Comparison of ENCODE assay signal across 1 cellular context in genomic region chr6:1316482-1317220, GRCh38.
TF ChIP-seq lines count a peak whose summit lies in the region.

No MANE protein-coding gene starts in this region.

TF ChIP-seq in HepG2, 621 proteins besides CTCF, POLR2A, EP300 and RAD21 (continues in another document):
- TF ChIP-seq ZBTB26 (CRISPR knock-in tag; IDR thresholded peaks at IDR 0.05; ENCODE audit: borderline replicate concordance) (no peak), EEA1 (CRISPR knock-in tag; IDR thresholded peaks at IDR 0.05; ENCODE audit: borderline replicate concordance) (no peak), MLLT10 (CRISPR knock-in tag; IDR thresholded peaks at IDR 0.05) (no peak), TFE3 (CRISPR knock-in tag; IDR thresholded peaks at IDR 0.05) (no peak), ZNF614 (CRISPR knock-in tag; IDR thresholded peaks at IDR 0.05; ENCODE audit: borderline replicate concordance) (no peak; the same call in 1 of the 2 replicates), ZNF784 (CRISPR knock-in tag; IDR thresholded peaks at IDR 0.05; ENCODE audit: borderline replicate concordance) (peak; percentile 42; the same call in 1 of the 2 replicates), FLYWCH1 (CRISPR knock-in tag; IDR thresholded peaks at IDR 0.05) (no peak), FIP1L1 (IDR thresholded peaks at IDR 0.05; ENCODE audit: borderline replicate concordance, insufficient read depth, low read depth, low read length) (no peak), PHF20 (CRISPR knock-in tag; IDR thresholded peaks at IDR 0.05) (no peak), ZBTB38 (CRISPR knock-in tag; IDR thresholded peaks at IDR 0.05) (no peak), SMAD1 (CRISPR knock-in tag; IDR thresholded peaks at IDR 0.05; ENCODE audit: borderline replicate concordance, low read depth) (no peak), MAFF (IDR thresholded peaks at IDR 0.05; ENCODE audit: low read depth, low read length) (no peak), MXD1 (CRISPR knock-in tag; IDR thresholded peaks at IDR 0.05) (peak; percentile 58), ZNF713 (CRISPR knock-in tag; IDR thresholded peaks at IDR 0.05) (no peak), ZFY (CRISPR knock-in tag; IDR thresholded peaks at IDR 0.05) (no peak; the same call in 1 of the 2 replicates), GMEB1 (CRISPR knock-in tag; IDR thresholded peaks at IDR 0.05; ENCODE audit: borderline replicate concordance) (0 out of 2 replicates have a peak, but pooled peaks have one; percentile 31), HDAC1 (CRISPR knock-in tag; IDR thresholded peaks at IDR 0.05) (no peak), ZNF543 (CRISPR knock-in tag; IDR thresholded peaks at IDR 0.05) (peak; percentile 63; the same call in 1 of the 2 replicates), ZNF12 (CRISPR knock-in tag; IDR thresholded peaks at IDR 0.05) (peak; percentile 60; the same call in 1 of the 2 replicates), XRCC5 (optimal IDR thresholded peaks at IDR 0.05; ENCODE audit: low read length) (peak; percentile 55), NPAS2 (CRISPR knock-in tag; IDR thresholded peaks at IDR 0.05; ENCODE audit: borderline replicate concordance) (no peak), PITX1 (CRISPR knock-in tag; IDR thresholded peaks at IDR 0.05) (peak; percentile 47; the same call in 1 of the 2 replicates), HNF1A (IDR thresholded peaks at IDR 0.05; ENCODE audit: low read depth) (no peak), HNF1A (CRISPR knock-in tag; IDR thresholded peaks at IDR 0.05; ENCODE audit: borderline replicate concordance) (peak; percentile 62; the same call in 1 of the 2 replicates), HOXD1 (CRISPR knock-in tag; IDR thresholded peaks at IDR 0.05) (0 out of 2 replicates have a peak, but pooled peaks have one; percentile 24), MAF1 (CRISPR knock-in tag; IDR thresholded peaks at IDR 0.05; ENCODE audit: borderline replicate concordance) (no peak), ZNF317 (CRISPR knock-in tag; IDR thresholded peaks at IDR 0.05) (0 out of 2 replicates have a peak, but pooled peaks have one; percentile 23), ZNF792 (CRISPR knock-in tag; IDR thresholded peaks at IDR 0.05) (no peak; the same call in 1 of the 2 replicates), KDM2A (CRISPR knock-in tag; IDR thresholded peaks at IDR 0.05; ENCODE audit: borderline replicate concordance, low read depth) (peak; percentile 92), ZNF205 (CRISPR knock-in tag; IDR thresholded peaks at IDR 0.05) (no peak), GABPB1 (CRISPR knock-in tag; IDR thresholded peaks at IDR 0.05) (peak; percentile 41; the same call in 1 of the 2 replicates), NFE2L1 (CRISPR knock-in tag; IDR thresholded peaks at IDR 0.05; ENCODE audit: borderline replicate concordance) (no peak), BCL6 (CRISPR knock-in tag; IDR thresholded peaks at IDR 0.05) (no peak; the same call in 1 of the 2 replicates), ZNF263 (CRISPR knock-in tag; IDR thresholded peaks at IDR 0.05) (0 out of 2 replicates have a peak, but pooled peaks have one; percentile 19), FOXA3 (CRISPR knock-in tag; IDR thresholded peaks at IDR 0.05) (0 out of 2 replicates have a peak, but pooled peaks have one; percentile 7), HIC2 (CRISPR knock-in tag; IDR thresholded peaks at IDR 0.05; ENCODE audit: low read depth) (no peak), PRPF4 (IDR thresholded peaks at IDR 0.05; ENCODE audit: low read depth, low read length, poor library complexity, severe bottlenecking) (no peak), ZNF724P (CRISPR knock-in tag; IDR thresholded peaks at IDR 0.05; ENCODE audit: borderline replicate concordance) (no peak), ZBTB4 (CRISPR knock-in tag; IDR thresholded peaks at IDR 0.05; ENCODE audit: borderline replicate concordance) (no peak), ZNF790 (CRISPR knock-in tag; IDR thresholded peaks at IDR 0.05; ENCODE audit: borderline replicate concordance) (no peak), ZNF775 (CRISPR knock-in tag; IDR thresholded peaks at IDR 0.05; ENCODE audit: borderline replicate concordance) (no peak), ZNF343 (CRISPR knock-in tag; IDR thresholded peaks at IDR 0.05) (no peak), MED1 (CRISPR knock-in tag; IDR thresholded peaks at IDR 0.05) (peak; percentile 49; the same call in 1 of the 2 replicates), HNRNPLL (IDR thresholded peaks at IDR 0.05; ENCODE audit: low read depth, low read length, poor library complexity, severe bottlenecking) (peak; percentile 77), GTF2F1 (IDR thresholded peaks at IDR 0.05; ENCODE audit: low read length) (no peak), ZNF770 (CRISPR knock-in tag; IDR thresholded peaks at IDR 0.05) (no peak), ZNF83 (CRISPR knock-in tag; IDR thresholded peaks at IDR 0.05; ENCODE audit: borderline replicate concordance) (peak; percentile 54; the same call in 1 of the 2 replicates)
